In the genomic region with DNA sequence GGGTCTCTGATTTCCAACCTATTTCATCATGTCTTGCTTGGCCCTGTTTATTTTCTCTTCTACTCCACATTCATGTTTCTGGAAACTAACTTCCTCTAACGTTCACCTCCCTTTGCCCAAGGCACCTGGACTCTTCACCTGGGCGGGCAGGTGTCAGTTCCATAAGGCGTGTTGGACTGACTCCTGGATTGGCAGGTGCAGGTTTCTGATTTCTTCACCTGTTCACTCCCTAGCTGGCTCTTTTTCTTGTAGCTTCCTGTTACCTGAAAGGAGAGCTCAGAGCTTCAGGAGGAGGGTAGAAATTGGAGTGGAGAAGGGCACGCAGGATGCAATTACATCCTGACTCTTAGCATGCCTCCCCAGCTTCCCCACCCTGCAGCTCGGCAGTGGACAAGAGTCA, we compare ENCODE assay signal across 16 cellular contexts.
A peak's percentile ranks its signal among the peaks of the same experiment; 100 is the strongest.
DNase-seq lines count a peak whose midpoint lies in the region; ATAC-seq, FAIRE-seq and TF ChIP-seq lines count a peak whose summit lies in the region.
"Had no signal": no experiment of that assay in that cellular context is flagged by ENCODE, and none has a peak within 500 bp of the region (broad histone marks: within the 10 kb centered on the region; RNA-seq: fewer than 3 reads in every experiment).

No MANE protein-coding gene starts in this region.

- peak; percentile 74 to 88 (median 80) for ATAC-seq in pancreas
- no peak for ATAC-seq in HG02884 (IDR thresholded peaks at IDR 0.05; ENCODE audit: unreplicated experiment)
- ATAC-seq: activated CD8-positive, alpha-beta memory T cell treated with anti-CD3 and anti-CD28 coated beads, Interleukin-2, amount 10 ng/mL, durations not matched to agents 7 days and 5 days; WTC11 had no signal

- H3K27me3 ChIP-seq in KMS-11 (ENCODE audit: insufficient read depth, low read depth) (no peaks in the 10 kb centered on the region), pancreas (no peaks in the 10 kb centered on the region), HAP-1 (ENCODE audit: low read depth) (no peaks in the 10 kb centered on the region), ascending aorta (no peaks in the 10 kb centered on the region)
- H3K27me3 ChIP-seq: BE2C, uterus had no signal

- DNase-seq in NCI-H2107 (lab: John Stamatoyannopoulos, UW) (peak; percentile 51), SW480 (ENCODE audit: low spot score) (peak; percentile 20), pancreas (peak in 3 of 6 donors; percentile 44 to 66 (median 51)), glomerular visceral epithelial cell (ENCODE audit: extremely low spot score) (no peak), HAP-1 (ENCODE audit: low spot score in 2 of 2) (no peak), ascending aorta (ENCODE audit: low spot score in 2 of 2) (no peak)
- DNase-seq: activated CD8-positive, alpha-beta memory T cell treated with anti-CD3 and anti-CD28 coated beads, Interleukin-2, amount 10 ng/mL, durations not matched to agents 7 days and 5 days; activated naive CD4-positive, alpha-beta T cell treated with anti-CD3 and anti-CD28 coated beads, Interleukin-2, amount 10 ng/mL, durations not matched to agents 7 days and 5 days; BE2C; glutamatergic neuron; islet precursor cell; stimulated activated CD4-positive, alpha-beta T cell treated with anti-CD3 and anti-CD28 coated beads, Interleukin-2, amount 100 ng/mL, for 24 hours; uterus had no signal

- in situ Hi-C loops in HAP-1 (cut with MboI; ENCODE audit: low sequenced_read_pairs) = no loop called here

- peak overlapping the region; percentile 36; the same call in 1 of the 2 replicates for H3K4me2 ChIP-seq in KMS-11

- no peak overlapping the region for H2AFZ ChIP-seq in KMS-11 (ENCODE audit: low read depth)

- H3K36me3 ChIP-seq in KMS-11 (ENCODE audit: insufficient read depth) (no peaks in the 10 kb centered on the region), pancreas (no peaks in the 10 kb centered on the region), HAP-1 (replicated peaks) (no peaks in the 10 kb centered on the region), ascending aorta (no peaks in the 10 kb centered on the region)
- H3K36me3 ChIP-seq: BE2C, uterus had no signal

- peaks cover 63% of the 10 kb centered on the region for H3K4me1 ChIP-seq in KMS-11 (ENCODE audit: low read depth, poor library complexity, severe bottlenecking)
- H3K4me1 ChIP-seq in pancreas = peaks cover 5 to 17% (median 7%) of the 10 kb centered on the region in 3 donors
- no peaks in the 10 kb centered on the region; the same call in 1 of the 2 replicates for H3K4me1 ChIP-seq in HAP-1
- no peaks in the 10 kb centered on the region for H3K4me1 ChIP-seq in ascending aorta
- H3K4me1 ChIP-seq: uterus had no signal

- H4K20me1 ChIP-seq in KMS-11 (ENCODE audit: insufficient read depth) = no peaks in the 10 kb centered on the region

- intact Hi-C loops in pancreas (cut with DNase I) = loop anchor here in 2 of 3 donors (10.0 kb wide), 2 partner anchors 128 to 228 kb away; no protein-coding TSS in a partner anchor
- intact Hi-C loops in ascending aorta (cut with DNase I) = no loop called here

- H3K4me3 ChIP-seq in KMS-11 (IDR thresholded peaks at IDR 0.05; ENCODE audit: insufficient read depth, low read depth, low read length) = no peak overlapping the region
- no peak overlapping the region for H3K4me3 ChIP-seq in pancreas
- no peak overlapping the region for H3K4me3 ChIP-seq in HAP-1
- H3K4me3 ChIP-seq in ascending aorta = no peak overlapping the region
- H3K4me3 ChIP-seq: uterus had no signal

- no peak overlapping the region for H3K9ac ChIP-seq in KMS-11

- WGBS in pancreas, 2 donors = 45 to 49% methylated on average over 5 of the region's 5 CpGs

- TF ChIP-seq CTCF in KMS-11 (conservative IDR thresholded peaks at IDR 0.05; ENCODE audit: low read depth, low read length) = no peak
- no peak for TF ChIP-seq CTCF in pancreas (IDR thresholded peaks at IDR 0.05)
- no peak for TF ChIP-seq CTCF in ascending aorta (IDR thresholded peaks at IDR 0.05)

- FAIRE-seq in pancreas (lab: Jason Lieb, UNC) = no peak

- H3K27ac ChIP-seq in KMS-11 (no peak overlapping the region), pancreas (peak overlapping the region in 2 of 4 donors; percentile 2 to 59), ascending aorta (no peak overlapping the region)
- H3K27ac ChIP-seq: uterus had no signal

- no peaks in the 10 kb centered on the region for H3K79me2 ChIP-seq in KMS-11 (ENCODE audit: insufficient read depth, low read depth)

- no peaks in the 10 kb centered on the region for H3K9me3 ChIP-seq in pancreas
- H3K9me3 ChIP-seq in HAP-1 = no peaks in the 10 kb centered on the region
- H3K9me3 ChIP-seq in ascending aorta = no peaks in the 10 kb centered on the region
- H3K9me3 ChIP-seq: BE2C, uterus had no signal

Comparison
In these comparisons a context has a peak if more than half of its experiments do, and no peak if none do; other contexts are left out.
1. DNase-seq: peak in NCI-H2107 (single experiment) and SW480 (single experiment); none in glomerular visceral epithelial cell (single experiment), HAP-1 (0 of 2) and ascending aorta (0 of 2).